Comparison of ENCODE assay signal across 8 cellular contexts in the genomic region with DNA sequence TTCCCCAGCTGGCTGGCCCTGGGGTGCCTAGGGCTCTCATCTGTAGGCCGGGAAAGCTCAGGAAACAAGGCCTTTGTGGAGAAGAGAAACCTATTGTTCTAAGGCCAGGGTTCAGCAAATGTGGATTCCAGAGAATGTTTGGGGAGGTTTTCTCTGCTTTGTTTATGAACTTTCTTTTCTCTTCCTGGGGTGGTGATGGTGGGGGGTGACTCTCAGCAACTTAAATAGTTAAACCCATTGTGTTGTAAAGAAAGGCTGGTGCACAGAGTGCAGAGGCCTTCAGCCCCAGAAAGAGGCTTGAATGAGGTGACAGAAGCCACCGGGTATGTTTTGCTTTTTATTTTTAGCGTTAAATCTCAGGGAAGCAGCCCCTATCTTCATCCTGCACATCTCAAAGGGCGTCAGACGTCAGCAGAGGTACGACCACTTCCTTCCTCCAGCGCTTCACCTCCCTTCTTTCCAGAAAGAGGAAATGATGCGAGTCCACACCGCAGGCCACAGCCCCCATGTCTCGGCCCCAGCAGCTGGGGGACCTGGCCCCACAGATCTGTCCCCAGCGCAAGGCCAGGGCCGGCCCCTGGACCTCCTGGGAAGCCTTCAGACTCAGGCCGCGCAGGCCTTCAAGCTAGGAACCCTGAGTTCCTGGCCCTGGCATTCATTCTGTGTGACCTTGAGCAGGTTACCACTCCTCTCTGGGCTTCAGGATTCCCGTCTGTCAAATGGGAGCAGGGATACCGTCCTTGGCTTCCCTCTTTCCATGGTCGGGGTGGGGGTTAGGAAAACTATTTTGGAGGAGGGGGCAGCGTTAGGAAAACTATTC. TPM values are rescaled to one million over a fixed set of nuclear protein-coding genes. Genes with fewer than 3 reads are reported as not detected.
DNase-seq lines count a peak whose midpoint lies in the region; ATAC-seq and TF ChIP-seq lines count a peak whose summit lies in the region.

No MANE protein-coding gene starts in this region.

- H3K4me3 ChIP-seq in ascending aorta = peak overlapping the region; percentile 62 to 65
- no peak overlapping the region for H3K4me3 ChIP-seq in lung

- H3K4me3 Mint-ChIP-seq in CD4-positive, alpha-beta T cell = peak overlapping the region; percentile 88

- intact Hi-C loops in CD4-positive, alpha-beta T cell (cut with DNase I, micrococcal nuclease) = loop anchor here (1.0 to 5.0 kb wide), 7 partner anchors 15 to 157 kb away; a partner anchor contains a TSS
- intact Hi-C loops in ascending aorta (cut with DNase I) = no loop called here

- no peaks in the 10 kb centered on the region for H3K36me3 ChIP-seq in ascending aorta
- no peaks in the 10 kb centered on the region for H3K36me3 ChIP-seq in lung (ENCODE audit: control insufficient read depth in 2 of 2, insufficient read depth in 2 of 2, low read length in 2 of 2)

- H3K9me3 ChIP-seq in CD4-positive, alpha-beta T cell (ENCODE audit: control insufficient read depth, low read length) = no peaks in the 10 kb centered on the region
- H3K9me3 ChIP-seq in ascending aorta (no peaks in the 10 kb centered on the region), lung (ENCODE audit: control insufficient read depth in 2 of 2, insufficient read depth in 1 of 2, low read length in 1 of 2) (peaks cover 0 to 2% of the 10 kb centered on the region in 2 donors)

- CTCF ChIA-PET in CD4-positive, alpha-beta T cell (lab: Charles Lee) = interaction anchor here (1.3 to 2.0 kb wide), 4 partner anchors 36 to 121 kb away, joined by 3 to 7 read pairs (median 4); a partner anchor contains a TSS

- peak; percentile 69 for ATAC-seq in CD4-positive, alpha-beta T cell (ENCODE audit: poor library complexity)
- peak; percentile 35 for ATAC-seq in HG02610 (IDR thresholded peaks at IDR 0.05; ENCODE audit: unreplicated experiment)
- peak; percentile 43 for ATAC-seq in lung (ENCODE audit: insufficient read depth, low FRiP score)
- no peak for ATAC-seq in HG03457 (IDR thresholded peaks at IDR 0.05; ENCODE audit: unreplicated experiment)

- H3K4me1 ChIP-seq in ascending aorta (peaks cover 0 to 8% of the 10 kb centered on the region in 2 donors), lung (ENCODE audit: control insufficient read depth in 2 of 2, insufficient read depth in 2 of 2, low read length in 2 of 2) (peaks cover 0 to 23% of the 10 kb centered on the region in 2 donors)

- H3K27me3 Mint-ChIP-seq in CD4-positive, alpha-beta T cell = no peaks in the 10 kb centered on the region

- peaks cover 49% of the 10 kb centered on the region for H3K4me1 Mint-ChIP-seq in CD4-positive, alpha-beta T cell (ENCODE audit: low read depth)

- H3K27ac Mint-ChIP-seq in CD4-positive, alpha-beta T cell = peak overlapping the region; percentile 97

- TF ChIP-seq CTCF in CD4-positive, alpha-beta T cell (IDR thresholded peaks at IDR 0.05) = no peak
- TF ChIP-seq CTCF in ascending aorta (IDR thresholded peaks at IDR 0.05) (no peak), lung (IDR thresholded peaks at IDR 0.05; ENCODE audit: control extremely low read depth, extremely low read depth) (no peak)

- 21 to 30% methylated on average over 18 of the region's 18 CpGs for WGBS in lung, 2 donors

- peak; percentile 54 to 86 (median 66) for DNase-seq in CD4-positive, alpha-beta T cell
- DNase-seq in T-helper 2 cell = peak; percentile 40 to 99 (median 80)
- DNase-seq in ascending aorta (ENCODE audit: low spot score in 2 of 2) = peak in 1 of 2 donors; percentile 68
- no peak for DNase-seq in lung (ENCODE audit: low spot score)
- peak; percentile 59 for DNase-seq in stimulated activated CD8-positive, alpha-beta memory T cell treated with anti-CD3 and anti-CD28 coated beads, Interleukin-15, amount 100 ng/mL, for 1 hour (ENCODE audit: low read depth)
- DNase-seq in DMS153 treated with DMSO at 0.1 percent for 48 hours (lab: John Stamatoyannopoulos, UW; ENCODE audit: unreplicated experiment) = no peak

- H3K9me3 Mint-ChIP-seq in CD4-positive, alpha-beta T cell = no peaks in the 10 kb centered on the region

- POLR2A ChIA-PET in CD4-positive, alpha-beta T cell (lab: Charles Lee) = interaction anchor here (0.6 to 5.3 kb wide), 23 partner anchors 9 to 157 kb away, joined by 3 to 107 read pairs (median 4); a partner anchor contains a TSS

- H3K27ac ChIP-seq in CD4-positive, alpha-beta T cell (ENCODE audit: low read depth, low read length) = peak overlapping the region; percentile 96
- H3K27ac ChIP-seq in ascending aorta (peak overlapping the region in 1 of 2 donors; percentile 53), lung (ENCODE audit: low read depth in 1 of 2, low read length in 1 of 2) (peak overlapping the region; percentile 64 to 90)

- no peaks in the 10 kb centered on the region for H3K27me3 ChIP-seq in CD4-positive, alpha-beta T cell (ENCODE audit: control insufficient read depth, insufficient read depth, low read length)
- H3K27me3 ChIP-seq in ascending aorta = peaks cover 7% of the 10 kb centered on the region
- no peaks in the 10 kb centered on the region for H3K27me3 ChIP-seq in lung (ENCODE audit: control insufficient read depth, insufficient read depth)

- H3K36me3 Mint-ChIP-seq in CD4-positive, alpha-beta T cell (ENCODE audit: low read depth) = peaks cover 37% of the 10 kb centered on the region

RNA-seq across cellular contexts. Expression of a gene that starts 0.6 kb away (rescaled TPM):
- 10 to 100 TPM; 87.6 to 91.1 TPM for total RNA-seq in CD4-positive, alpha-beta T cell
- total RNA-seq in ascending aorta = 26.4 TPM
- total RNA-seq in lung = 10 to 100 TPM in 1 of 2 donors, 1 to 10 TPM in 1; 6.0 to 15.0 TPM
- 1 to 10 TPM; 2.6 to 8.3 TPM for polyA plus RNA-seq in lung

RNA-seq across cellular contexts. Expression of a gene that starts 56.6 kb away (rescaled TPM):
- total RNA-seq in CD4-positive, alpha-beta T cell = 10 to 100 TPM; 11.1 to 11.9 TPM
- total RNA-seq in ascending aorta = 5.9 TPM
- total RNA-seq in lung = 1 to 10 TPM; 6.7 to 9.5 TPM
- 1 to 10 TPM; 5.3 to 6.1 TPM for polyA plus RNA-seq in lung

Comparison
In these comparisons a context has a peak if more than half of its experiments do, and no peak if none do; other contexts are left out.
1. DNase-seq: peak in CD4-positive, alpha-beta T cell (10 of 10), T-helper 2 cell (5 of 5) and stimulated activated CD8-positive, alpha-beta memory T cell treated with anti-CD3 and anti-CD28 coated beads, Interleukin-15, amount 100 ng/mL, for 1 hour (single experiment); none in lung (single experiment) and DMS153 treated with DMSO at 0.1 percent for 48 hours (single experiment).